24 cellular contexts compared by ENCODE assay signal in genomic region chr18:68233043-68233442, GRCh38.
DNase-seq lines count a peak whose midpoint lies in the region; TF ChIP-seq lines count a peak whose summit lies in the region.
"Had no signal": no experiment of that assay in that cellular context is flagged by ENCODE, and none has a peak within 500 bp of the region (broad histone marks: within the 10 kb centered on the region; RNA-seq: fewer than 3 reads in every experiment).

No MANE protein-coding gene starts in this region.

- no peaks in the 10 kb centered on the region for H3K36me3 ChIP-seq in suprapubic skin
- H3K36me3 ChIP-seq: adrenal gland, neutrophil had no signal

- H3K27me3 ChIP-seq in suprapubic skin = no peaks in the 10 kb centered on the region
- H3K27me3 ChIP-seq: adrenal gland, neutrophil had no signal

- no peaks in the 10 kb centered on the region for H3K4me1 ChIP-seq in suprapubic skin
- H3K4me1 ChIP-seq: adrenal gland, psoas muscle had no signal

- no peak overlapping the region for H3K27ac ChIP-seq in suprapubic skin
- H3K27ac ChIP-seq: 22Rv1, adrenal gland, neutrophil, PC-9, psoas muscle had no signal

- whole genome bisulfite sequencing in lower leg skin, 2 donors = 89 to 91% methylated on average over 2 of the region's 2 CpGs
- WGBS in suprapubic skin = 98% methylated on average over 2 of the region's 2 CpGs

- TF ChIP-seq CTCF in lower leg skin (IDR thresholded peaks at IDR 0.05) = no peak
- no peak for TF ChIP-seq CTCF in suprapubic skin (IDR thresholded peaks at IDR 0.05)

- no peak for TF ChIP-seq EP300 in suprapubic skin (IDR thresholded peaks at IDR 0.05)

- H3K9me3 ChIP-seq in suprapubic skin = no peaks in the 10 kb centered on the region
- H3K9me3 ChIP-seq: adrenal gland, neutrophil, psoas muscle had no signal

- DNase-seq in NCI-H1694 (lab: John Stamatoyannopoulos, UW) = peak; percentile 6
- no peak for DNase-seq in NCI-H1694 treated with DMSO at 0.1 percent for 48 hours (lab: John Stamatoyannopoulos, UW)
- DNase-seq in NCI-H1417 treated with DMSO at 0.1 percent for 48 hours (lab: John Stamatoyannopoulos, UW) = peak; percentile 57
- DNase-seq in NCI-H510A treated with DMSO at 0.1 percent for 48 hours (lab: John Stamatoyannopoulos, UW) = peak; percentile 37
- peak; percentile 3 for DNase-seq in kidney tubule cell (ENCODE audit: low spot score)
- DNase-seq in stimulated activated CD4-positive, alpha-beta T cell treated with anti-CD3 and anti-CD28 coated beads, Interleukin-12 subunit alpha, Interleukin-12 subunit beta, amount 100 ng/mL, for 4 hours = no peak
- no peak for DNase-seq in lower leg skin (ENCODE audit: low spot score in 2 of 2)
- DNase-seq in suprapubic skin (ENCODE audit: low spot score in 2 of 2) = no peak
- DNase-seq: activated CD4-positive, alpha-beta T cell treated with anti-CD3 and anti-CD28 coated beads, Interleukin-2, amount 50 U/mL, for 1 hour; activated CD8-positive, alpha-beta memory T cell treated with anti-CD3 and anti-CD28 coated beads, Interleukin-2, amount 10 ng/mL, durations not matched to agents 7 days and 5 days; activated naive CD4-positive, alpha-beta T cell treated with Interleukin-2 at 50 U/mL for 16 hours; activated T-cell treated with anti-CD3 and anti-CD28 coated beads, Interleukin-2, amount 50 U/mL, for 72 hours; adrenal gland; CD8-positive, alpha-beta T cell; effector CD8-positive, alpha-beta T cell; kidney glomerular epithelial cell; NCI-H526 treated with DMSO at 0.1 percent for 48 hours; PC-9; psoas muscle; SHP77; stimulated activated CD8-positive, alpha-beta memory T cell treated with anti-CD3 and anti-CD28 coated beads, Interleukin-4, amount 100 ng/mL, for 48 hours; trophoblast cell had no signal

- intact Hi-C loops in lower leg skin (cut with DNase I; ENCODE audit: low total_unique reads) = no loop called here

- no peak for TF ChIP-seq POLR2A in lower leg skin (IDR thresholded peaks at IDR 0.05)
- no peak for TF ChIP-seq POLR2A in suprapubic skin (IDR thresholded peaks at IDR 0.05)

- no peak overlapping the region for H3K4me3 ChIP-seq in lower leg skin (ENCODE audit: low read depth, poor library complexity, severe bottlenecking)
- H3K4me3 ChIP-seq in suprapubic skin = no peak overlapping the region
- H3K4me3 ChIP-seq: adrenal gland, PC-9, psoas muscle had no signal

Comparison
In these comparisons a context has a peak if more than half of its experiments do, and no peak if none do; other contexts are left out.
1. DNase-seq: peak in NCI-H1694 (single experiment), NCI-H1417 treated with DMSO at 0.1 percent for 48 hours (single experiment), NCI-H510A treated with DMSO at 0.1 percent for 48 hours (single experiment) and kidney tubule cell (single experiment); none in NCI-H1694 treated with DMSO at 0.1 percent for 48 hours (single experiment), stimulated activated CD4-positive, alpha-beta T cell treated with anti-CD3 and anti-CD28 coated beads, Interleukin-12 subunit alpha, Interleukin-12 subunit beta, amount 100 ng/mL, for 4 hours (single experiment), lower leg skin (0 of 2) and suprapubic skin (0 of 2).